Comparison of ENCODE assay signal across 16 cellular contexts in genomic region chr1:81832573-81832972, GRCh38. TPM values are rescaled to one million over a fixed set of nuclear protein-coding genes. Genes with fewer than 3 reads are reported as not detected.
A peak's percentile ranks its signal among the peaks of the same experiment; 100 is the strongest.
DNase-seq lines count a peak whose midpoint lies in the region; ATAC-seq and TF ChIP-seq lines count a peak whose summit lies in the region.
"Had no signal": no experiment of that assay in that cellular context is flagged by ENCODE, and none has a peak within 500 bp of the region (broad histone marks: within the 10 kb centered on the region; RNA-seq: fewer than 3 reads in every experiment).

No MANE protein-coding gene starts in this region.

- no CpG with 5 or more reads among the region's 1 CpG for WGBS in H9 (ENCODE audit: extremely low coverage, insufficient read length, low lambda C conversion rate)

- no peaks in the 10 kb centered on the region for H3K4me1 ChIP-seq in H9 (ENCODE audit: insufficient read depth, low read length)

- no peaks in the 10 kb centered on the region for H4K20me1 ChIP-seq in H9 (ENCODE audit: control insufficient read depth, insufficient read depth, insufficient read length)

- no peak overlapping the region for H3K14ac ChIP-seq in H9 (ENCODE audit: insufficient read depth, low read length)

- no peak overlapping the region for H3K27ac ChIP-seq in H9 (ENCODE audit: insufficient read length, low read depth, low read length)
- H3K27ac ChIP-seq: neutrophil had no signal

- H2BK15ac ChIP-seq in H9 (ENCODE audit: low read depth, low read length) = no peak overlapping the region

- peak overlapping the region; percentile 76 to 86 (median 83); a peak in 6 of 7 replicates for H3K27ac Mint-ChIP-seq in H9
- H3K27ac Mint-ChIP-seq in activated CD8-positive, alpha-beta T cell treated with anti-CD3 and anti-CD28 coated beads for 36 hours = no peak overlapping the region
- H3K27ac Mint-ChIP-seq: activated CD8-positive, alpha-beta T cell treated with anti-CD3 and anti-CD28 coated beads, Interleukin-2, amount 10 ng/mL, durations not matched to agents 7 days and 5 days; activated naive CD8-positive, alpha-beta T cell; T-helper 1 cell treated with Interleukin-12 subunit alpha and Interleukin-12 subunit beta and Interleukin-4 antibody, amounts not matched to agents 30 μg/mL and 1 μg/mL, for 36 hours had no signal

- TF ChIP-seq CTCF in H9 (conservative IDR thresholded peaks at IDR 0.05) (no peak), astrocyte of the spinal cord (IDR thresholded peaks at IDR 0.05; ENCODE audit: low read depth, low read length) (no peak)
- no peak for TF ChIP-seq CTCF in activated CD8-positive, alpha-beta T cell treated with anti-CD3 and anti-CD28 coated beads for 36 hours (IDR thresholded peaks at IDR 0.05)

- H2BK20ac ChIP-seq in H9 (ENCODE audit: low read depth, low read length, poor library complexity, severe bottlenecking) = no peak overlapping the region

- no peak overlapping the region for H4K5ac ChIP-seq in H9 (ENCODE audit: insufficient read length, low read depth, low read length)

- H3K56ac ChIP-seq in H9 (ENCODE audit: insufficient read length, low read depth, low read length) = no peak overlapping the region

- DNase-seq in H9 = no peak
- DNase-seq in astrocyte of the spinal cord (ENCODE audit: low read depth, low spot score) = peak; percentile 85
- peak; percentile 19 for DNase-seq in left ventricle myocardium superior
- peak; percentile 35 for DNase-seq in smooth muscle cell of the brain vasculature (ENCODE audit: low read depth, low spot score)
- no peak for DNase-seq in activated CD8-positive, alpha-beta T cell treated with anti-CD3 and anti-CD28 coated beads for 36 hours
- DNase-seq in NCI-H1436 (lab: John Stamatoyannopoulos, UW) = no peak
- DNase-seq: activated CD8-positive, alpha-beta T cell treated with anti-CD3 and anti-CD28 coated beads, Interleukin-2, amount 10 ng/mL, durations not matched to agents 7 days and 5 days; DMS79; KBM-7; NCI-H2029 treated with DMSO at 0.1 percent for 48 hours; stimulated activated CD4-positive, alpha-beta T cell treated with anti-CD3 and anti-CD28 coated beads, Interleukin-2, amount 100 ng/mL, for 24 hours; stimulated activated naive CD4-positive, alpha-beta T cell treated with Interleukin-2 at 50 U/mL for 16 hours had no signal

- H3K79me2 ChIP-seq in H9 (ENCODE audit: insufficient read depth, low read length) = peaks cover 20% of the 10 kb centered on the region; the same call in 1 of the 2 replicates

- no peak overlapping the region for H3K9ac ChIP-seq in H9 (ENCODE audit: extremely low read depth, insufficient read length, low read length)

- no peak overlapping the region for H2AK5ac ChIP-seq in H9 (ENCODE audit: insufficient read length, low read length)

- no peak overlapping the region for H3K4ac ChIP-seq in H9 (ENCODE audit: low read depth, low read length)

- H3K36me3 Mint-ChIP-seq in H9 (ENCODE audit: insufficient read depth in 1 of 3, low read depth in 3 of 3) = peaks cover 0 to 7% (median 0%) of the 10 kb centered on the region in 3 experiments; a peak in 2 of 7 replicates
- no peaks in the 10 kb centered on the region for H3K36me3 Mint-ChIP-seq in activated CD8-positive, alpha-beta T cell treated with anti-CD3 and anti-CD28 coated beads for 36 hours (ENCODE audit: low read depth)
- H3K36me3 Mint-ChIP-seq: activated naive CD8-positive, alpha-beta T cell had no signal

- H3K27me3 Mint-ChIP-seq in H9 (ENCODE audit: low read depth) = no peaks in the 10 kb centered on the region
- no peaks in the 10 kb centered on the region for H3K27me3 Mint-ChIP-seq in activated CD8-positive, alpha-beta T cell treated with anti-CD3 and anti-CD28 coated beads for 36 hours
- H3K27me3 Mint-ChIP-seq: activated naive CD8-positive, alpha-beta T cell had no signal

- no peaks in the 10 kb centered on the region for H3K9me3 ChIP-seq in H9 (ENCODE audit: control insufficient read depth, low read depth, low read length)
- H3K9me3 ChIP-seq: neutrophil had no signal

- intact Hi-C loops in left ventricle myocardium superior (cut with micrococcal nuclease) = no loop called here
- intact Hi-C loops in activated CD8-positive, alpha-beta T cell treated with anti-CD3 and anti-CD28 coated beads for 36 hours (cut with micrococcal nuclease) = no loop called here

- ATAC-seq in left ventricle myocardium superior = peak; percentile 63
- ATAC-seq in activated CD8-positive, alpha-beta T cell treated with anti-CD3 and anti-CD28 coated beads for 36 hours = no peak
- ATAC-seq in HG03520 (IDR thresholded peaks at IDR 0.05; ENCODE audit: unreplicated experiment) = no peak
- ATAC-seq: activated CD8-positive, alpha-beta T cell treated with anti-CD3 and anti-CD28 coated beads, Interleukin-2, amount 10 ng/mL, durations not matched to agents 7 days and 5 days had no signal

- POLR2A ChIA-PET in activated CD8-positive, alpha-beta T cell treated with anti-CD3 and anti-CD28 coated beads for 36 hours (lab: Charles Lee) = no interaction called here

- no peak overlapping the region for H3K4me3 ChIP-seq in astrocyte of the spinal cord (ENCODE audit: low read depth, low read length)

- no peak overlapping the region for H4K8ac ChIP-seq in H9 (replicated peaks; ENCODE audit: insufficient read length, low read depth, low read length)

- H2BK120ac ChIP-seq in H9 (ENCODE audit: low read depth, low read length, poor library complexity, severe bottlenecking) = no peak overlapping the region

- H3K4me2 ChIP-seq in H9 (ENCODE audit: insufficient read depth, insufficient read length, low read length) = no peak overlapping the region

- no peak overlapping the region for H2BK5ac ChIP-seq in H9 (ENCODE audit: insufficient read length, low read length)

- H3T11ph ChIP-seq in H9 (ENCODE audit: low read length) = no peak overlapping the region

- no peak overlapping the region for H3K23ac ChIP-seq in H9 (ENCODE audit: insufficient read length, low read depth, low read length)

- no peak overlapping the region for H4K91ac ChIP-seq in H9 (ENCODE audit: insufficient read length, low read depth, low read length)

- in situ Hi-C loops in astrocyte of the spinal cord (cut with HindIII; ENCODE audit: low sequenced_read_pairs) = no loop called here

- no peaks in the 10 kb centered on the region for H3K79me1 ChIP-seq in H9 (ENCODE audit: insufficient read depth, low read depth, low read length, poor library complexity, severe bottlenecking)

- H3K18ac ChIP-seq in H9 (ENCODE audit: insufficient read length, low read depth, low read length) = no peak overlapping the region

- H3K4me1 Mint-ChIP-seq in H9 = peaks cover 45 to 58% of the 10 kb centered on the region in 2 experiments
- H3K4me1 Mint-ChIP-seq in activated CD8-positive, alpha-beta T cell treated with anti-CD3 and anti-CD28 coated beads for 36 hours (ENCODE audit: low read depth) = no peaks in the 10 kb centered on the region

- H3K9me3 Mint-ChIP-seq in H9 = no peaks in the 10 kb centered on the region
- no peaks in the 10 kb centered on the region for H3K9me3 Mint-ChIP-seq in activated CD8-positive, alpha-beta T cell treated with anti-CD3 and anti-CD28 coated beads for 36 hours
- H3K9me3 Mint-ChIP-seq: T-helper 1 cell treated with Interleukin-12 subunit alpha and Interleukin-12 subunit beta and Interleukin-4 antibody, amounts not matched to agents 30 μg/mL and 1 μg/mL, for 36 hours had no signal

- no peak overlapping the region for H2AFZ ChIP-seq in H9 (ENCODE audit: low read length)

- H3K4me3 Mint-ChIP-seq in H9 = no peak overlapping the region
- H3K4me3 Mint-ChIP-seq in activated CD8-positive, alpha-beta T cell treated with anti-CD3 and anti-CD28 coated beads for 36 hours = no peak overlapping the region
- H3K4me3 Mint-ChIP-seq: activated CD8-positive, alpha-beta T cell treated with anti-CD3 and anti-CD28 coated beads, Interleukin-2, amount 10 ng/mL, durations not matched to agents 7 days and 5 days; activated naive CD8-positive, alpha-beta T cell; T-helper 1 cell treated with Interleukin-12 subunit alpha and Interleukin-12 subunit beta and Interleukin-4 antibody, amounts not matched to agents 30 μg/mL and 1 μg/mL, for 36 hours had no signal

- no peak overlapping the region for H2BK12ac ChIP-seq in H9 (ENCODE audit: insufficient read length, low read depth, low read length)

- no peaks in the 10 kb centered on the region for H3K27me3 ChIP-seq in H9 (ENCODE audit: insufficient read depth, low read length)
- H3K27me3 ChIP-seq: neutrophil had no signal

- CTCF ChIA-PET in activated CD8-positive, alpha-beta T cell treated with anti-CD3 and anti-CD28 coated beads for 36 hours (lab: Charles Lee) = no interaction called here

- no peaks in the 10 kb centered on the region for H3K23me2 ChIP-seq in H9 (ENCODE audit: insufficient read length, low read depth, low read length, poor library complexity, severe bottlenecking)

RNA-seq across cellular contexts. Expression of gene ADGRL2, which starts 31.8 kb away (rescaled TPM):
- total RNA-seq in H9 (2021) = 119 TPM in 2 replicates
- total RNA-seq in left ventricle myocardium superior = 48.1 TPM
- total RNA-seq in activated CD8-positive, alpha-beta T cell treated with anti-CD3 and anti-CD28 coated beads for 36 hours = not detected
- total RNA-seq: activated CD8-positive, alpha-beta T cell treated with anti-CD3 and anti-CD28 coated beads, Interleukin-2, amount 10 ng/mL, durations not matched to agents 7 days and 5 days had no signal

Comparison
In these comparisons a context has a peak if more than half of its experiments do, and no peak if none do; other contexts are left out.
1. DNase-seq: peak in astrocyte of the spinal cord (single experiment), left ventricle myocardium superior (single experiment) and smooth muscle cell of the brain vasculature (single experiment); none in H9 (single experiment), activated CD8-positive, alpha-beta T cell treated with anti-CD3 and anti-CD28 coated beads for 36 hours (single experiment) and NCI-H1436 (single experiment).
2. RNA of gene ADGRL2, which starts 31.8 kb away (total RNA-seq): 119 TPM in H9 and 48.1 TPM in left ventricle myocardium superior (single experiment); not detected in activated CD8-positive, alpha-beta T cell treated with anti-CD3 and anti-CD28 coated beads for 36 hours; every median in the first group is over 10 times any median in the second.